In genomic region chr9:95078934-95079333, GRCh38 we compare ENCODE assay signal across 12 cellular contexts.
A peak's percentile ranks its signal among the peaks of the same experiment; 100 is the strongest.
DNase-seq lines count a peak whose midpoint lies in the region; ATAC-seq and TF ChIP-seq lines count a peak whose summit lies in the region.
"Had no signal": no experiment of that assay in that cellular context is flagged by ENCODE, and none has a peak within 500 bp of the region (broad histone marks: within the 10 kb centered on the region; RNA-seq: fewer than 3 reads in every experiment).

No MANE protein-coding gene starts in this region.

- H3K27me3 Mint-ChIP-seq in GM23338 (ENCODE audit: insufficient read depth, low read depth, poor library complexity): peaks cover 11% of the 10 kb centered on the region
- H3K27me3 Mint-ChIP-seq in chondrocyte (ENCODE audit: low read depth): no peaks in the 10 kb centered on the region
- H3K27me3 Mint-ChIP-seq: CD4-positive, CD25-positive, alpha-beta regulatory T cell; T-cell had no signal

- H3K4me3 Mint-ChIP-seq in GM23338: no peak overlapping the region
- no peak overlapping the region for H3K4me3 Mint-ChIP-seq in chondrocyte (ENCODE audit: unreplicated experiment)
- H3K4me3 Mint-ChIP-seq: CD4-positive, CD25-positive, alpha-beta regulatory T cell; T-cell had no signal

- H3K27ac Mint-ChIP-seq in GM23338 (no peak overlapping the region), chondrocyte (ENCODE audit: unreplicated experiment) (peak overlapping the region; percentile 91)
- H3K27ac Mint-ChIP-seq: CD4-positive, CD25-positive, alpha-beta regulatory T cell; T-cell had no signal

- H3K36me3 Mint-ChIP-seq in GM23338 (ENCODE audit: low read depth): no peaks in the 10 kb centered on the region; the same call in 2 of the 3 replicates
- H3K36me3 Mint-ChIP-seq in chondrocyte (ENCODE audit: low read depth): peaks cover 44% of the 10 kb centered on the region

- H3K9me3 ChIP-seq in skeletal muscle satellite cell (replicated peaks; ENCODE audit: low read length): no peaks in the 10 kb centered on the region
- H3K9me3 ChIP-seq: adrenal gland had no signal

- DNase-seq in GM23338 (ENCODE audit: low spot score) (peak; percentile 59), chondrocyte (ENCODE audit: low spot score) (no peak), SHP77 treated with DMSO at 0.1 percent for 48 hours (lab: John Stamatoyannopoulos, UW) (no peak)
- DNase-seq: CD4-positive, CD25-positive, alpha-beta regulatory T cell; NCI-H69 had no signal

- H4K20me1 ChIP-seq in GM23338 (replicated peaks; ENCODE audit: insufficient read depth): no peaks in the 10 kb centered on the region; the same call in 1 of the 2 replicates

- peak overlapping the region; percentile 42 for H3K9ac ChIP-seq in skeletal muscle satellite cell (ENCODE audit: low read depth, low read length)

- 0 out of 4 replicates have a peak, but pooled peaks of 1 of the 2 experiments have one; percentile 9 for TF ChIP-seq CTCF in GM23338 (conservative IDR thresholded peaks at IDR 0.05; ENCODE audit: low read depth in 2 of 2)
- no peak for TF ChIP-seq CTCF in chondrocyte (IDR thresholded peaks at IDR 0.05)

- no peak overlapping the region for H3K4me3 ChIP-seq in GM23338
- H3K4me3 ChIP-seq in skeletal muscle satellite cell (ENCODE audit: low read length): no peak overlapping the region
- H3K4me3 ChIP-seq: adrenal gland had no signal

- H3K36me3 ChIP-seq in GM23338 (ENCODE audit: insufficient read depth) (no peaks in the 10 kb centered on the region), skeletal muscle satellite cell (ENCODE audit: insufficient read depth, low read length) (peaks cover 96% of the 10 kb centered on the region)

- no peak overlapping the region for H2AFZ ChIP-seq in GM23338

- H3K9me2 ChIP-seq in GM23338 (ENCODE audit: insufficient read depth): no peaks in the 10 kb centered on the region

- H3K79me2 ChIP-seq in GM23338 (replicated peaks; ENCODE audit: insufficient read depth): no peaks in the 10 kb centered on the region

- H3K4me1 Mint-ChIP-seq in GM23338: peaks cover 35% of the 10 kb centered on the region
- H3K4me1 Mint-ChIP-seq in chondrocyte (ENCODE audit: low read depth): peaks cover 44% of the 10 kb centered on the region
- H3K4me1 Mint-ChIP-seq: T-cell had no signal

- H3K4me1 ChIP-seq in GM23338 (ENCODE audit: insufficient read depth) (0 out of 2 replicates have a peak, but pooled peaks cover 8% of the 10 kb centered on the region), skeletal muscle satellite cell (ENCODE audit: control insufficient read depth, insufficient read depth, low read length) (peaks cover 54% of the 10 kb centered on the region)

- H3K27me3 ChIP-seq in GM23338 (ENCODE audit: insufficient read depth): no peaks in the 10 kb centered on the region
- H3K27me3 ChIP-seq in layer of hippocampus (ENCODE audit: control insufficient read depth, insufficient read depth, low read length): no peaks in the 10 kb centered on the region
- no peaks in the 10 kb centered on the region for H3K27me3 ChIP-seq in skeletal muscle satellite cell (ENCODE audit: control insufficient read depth, insufficient read depth, low read length)
- H3K27me3 ChIP-seq: adrenal gland had no signal

- H3K27ac ChIP-seq in GM23338 (ENCODE audit: low read depth) (no peak overlapping the region), layer of hippocampus (ENCODE audit: low read depth, low read length) (peak overlapping the region; percentile 99)

- no peaks in the 10 kb centered on the region for H3F3A ChIP-seq in GM23338 (replicated peaks; ENCODE audit: low read depth)

- H3K4me2 ChIP-seq in GM23338: no peak overlapping the region
- peak overlapping the region; percentile 7 for H3K4me2 ChIP-seq in skeletal muscle satellite cell (ENCODE audit: low read length)

- H3K9me3 Mint-ChIP-seq in GM23338: no peaks in the 10 kb centered on the region
- H3K9me3 Mint-ChIP-seq in chondrocyte (ENCODE audit: low read depth): no peaks in the 10 kb centered on the region
- H3K9me3 Mint-ChIP-seq: CD4-positive, CD25-positive, alpha-beta regulatory T cell; T-cell had no signal

- ATAC-seq in GM23338: peak; percentile 84
- no peak for ATAC-seq in HG03432 (IDR thresholded peaks at IDR 0.05; ENCODE audit: unreplicated experiment)
- no peak for ATAC-seq in GM18868 (IDR thresholded peaks at IDR 0.05; ENCODE audit: unreplicated experiment)
- ATAC-seq in HG03460 (IDR thresholded peaks at IDR 0.05; ENCODE audit: unreplicated experiment): no peak
- ATAC-seq: T-cell had no signal

TF ChIP-seq in GM23338, 12 proteins besides CTCF, POLR2A, EP300 and RAD21 (continues in another document):
- TF ChIP-seq NANOG (IDR thresholded peaks at IDR 0.05; ENCODE audit: borderline replicate concordance) (no peak), JUNB (IDR thresholded peaks at IDR 0.05; ENCODE audit: unreplicated experiment) (no peak), EZH2phosphoT487 (IDR thresholded peaks at IDR 0.05; ENCODE audit: unreplicated experiment) (no peak), POLR2AphosphoS5 (IDR thresholded peaks at IDR 0.05; ENCODE audit: low read depth) (no peak), ZNF331 (CRISPR knock-in tag; IDR thresholded peaks at IDR 0.05; ENCODE audit: low read depth) (no peak), ZNF114 (CRISPR knock-in tag; IDR thresholded peaks at IDR 0.05) (no peak), STAT1 (IDR thresholded peaks at IDR 0.05; ENCODE audit: unreplicated experiment) (no peak), CREB1 (CRISPR knock-in tag; IDR thresholded peaks at IDR 0.05; ENCODE audit: low read depth) (no peak)
- TF ChIP-seq, protein P1, sequence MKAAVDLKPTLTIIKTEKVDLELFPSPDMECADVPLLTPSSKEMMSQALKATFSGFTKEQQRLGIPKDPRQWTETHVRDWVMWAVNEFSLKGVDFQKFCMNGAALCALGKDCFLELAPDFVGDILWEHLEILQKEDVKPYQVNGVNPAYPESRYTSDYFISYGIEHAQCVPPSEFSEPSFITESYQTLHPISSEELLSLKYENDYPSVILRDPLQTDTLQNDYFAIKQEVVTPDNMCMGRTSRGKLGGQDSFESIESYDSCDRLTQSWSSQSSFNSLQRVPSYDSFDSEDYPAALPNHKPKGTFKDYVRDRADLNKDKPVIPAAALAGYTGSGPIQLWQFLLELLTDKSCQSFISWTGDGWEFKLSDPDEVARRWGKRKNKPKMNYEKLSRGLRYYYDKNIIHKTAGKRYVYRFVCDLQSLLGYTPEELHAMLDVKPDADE (IDR thresholded peaks at IDR 0.05): no peak
- TF ChIP-seq, protein P2, sequence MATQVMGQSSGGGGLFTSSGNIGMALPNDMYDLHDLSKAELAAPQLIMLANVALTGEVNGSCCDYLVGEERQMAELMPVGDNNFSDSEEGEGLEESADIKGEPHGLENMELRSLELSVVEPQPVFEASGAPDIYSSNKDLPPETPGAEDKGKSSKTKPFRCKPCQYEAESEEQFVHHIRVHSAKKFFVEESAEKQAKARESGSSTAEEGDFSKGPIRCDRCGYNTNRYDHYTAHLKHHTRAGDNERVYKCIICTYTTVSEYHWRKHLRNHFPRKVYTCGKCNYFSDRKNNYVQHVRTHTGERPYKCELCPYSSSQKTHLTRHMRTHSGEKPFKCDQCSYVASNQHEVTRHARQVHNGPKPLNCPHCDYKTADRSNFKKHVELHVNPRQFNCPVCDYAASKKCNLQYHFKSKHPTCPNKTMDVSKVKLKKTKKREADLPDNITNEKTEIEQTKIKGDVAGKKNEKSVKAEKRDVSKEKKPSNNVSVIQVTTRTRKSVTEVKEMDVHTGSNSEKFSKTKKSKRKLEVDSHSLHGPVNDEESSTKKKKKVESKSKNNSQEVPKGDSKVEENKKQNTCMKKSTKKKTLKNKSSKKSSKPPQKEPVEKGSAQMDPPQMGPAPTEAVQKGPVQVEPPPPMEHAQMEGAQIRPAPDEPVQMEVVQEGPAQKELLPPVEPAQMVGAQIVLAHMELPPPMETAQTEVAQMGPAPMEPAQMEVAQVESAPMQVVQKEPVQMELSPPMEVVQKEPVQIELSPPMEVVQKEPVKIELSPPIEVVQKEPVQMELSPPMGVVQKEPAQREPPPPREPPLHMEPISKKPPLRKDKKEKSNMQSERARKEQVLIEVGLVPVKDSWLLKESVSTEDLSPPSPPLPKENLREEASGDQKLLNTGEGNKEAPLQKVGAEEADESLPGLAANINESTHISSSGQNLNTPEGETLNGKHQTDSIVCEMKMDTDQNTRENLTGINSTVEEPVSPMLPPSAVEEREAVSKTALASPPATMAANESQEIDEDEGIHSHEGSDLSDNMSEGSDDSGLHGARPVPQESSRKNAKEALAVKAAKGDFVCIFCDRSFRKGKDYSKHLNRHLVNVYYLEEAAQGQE (IDR thresholded peaks at IDR 0.05; ENCODE audit: unreplicated experiment): no peak
